ENCODE assay signal across 22 cellular contexts in the genomic region with DNA sequence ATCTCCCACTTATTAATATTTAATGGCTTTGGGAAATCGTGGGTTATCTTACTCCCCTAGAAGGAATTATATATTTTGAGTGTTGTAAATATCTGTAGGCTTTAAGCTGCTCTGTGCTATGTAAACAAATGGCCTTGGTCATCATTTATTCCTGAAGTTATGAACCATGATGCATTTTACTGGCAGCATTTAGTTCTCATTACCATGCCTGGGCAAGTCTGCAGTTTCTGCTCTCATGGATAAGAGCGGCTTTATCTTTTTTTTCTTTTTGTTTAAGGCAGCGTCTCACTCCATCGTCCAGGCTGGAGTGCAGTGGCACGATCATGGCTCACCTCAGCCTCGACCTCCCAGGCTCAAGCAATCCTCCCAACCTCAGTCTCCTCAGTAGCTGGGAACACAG.
A peak's percentile ranks its signal among the peaks of the same experiment; 100 is the strongest.
DNase-seq lines count a peak whose midpoint lies in the region; ATAC-seq, FAIRE-seq and TF ChIP-seq lines count a peak whose summit lies in the region.
"Had no signal": no experiment of that assay in that cellular context is flagged by ENCODE, and none has a peak within 500 bp of the region (broad histone marks: within the 10 kb centered on the region; RNA-seq: fewer than 3 reads in every experiment).

No MANE protein-coding gene starts in this region.

- CTCF ChIA-PET in mammary epithelial cell (lab: Charles Lee; ENCODE audit: low non-redundant PET), result no interaction called here

- in situ Hi-C loops in mammary epithelial cell (cut with MboI; ENCODE audit: low sequenced_read_pairs in 2 of 2), result no loop called here

- H3K4me1 ChIP-seq in mammary epithelial cell (ENCODE audit: insufficient read depth, low read length) (peaks cover 5% of the 10 kb centered on the region), breast epithelium (no peaks in the 10 kb centered on the region)
- H3K4me1 ChIP-seq: A549 had no signal

- WGBS in mammary epithelial cell (ENCODE audit: low coverage, missing lambda C conversion rate), result 65% methylated on average over 5 of the region's 6 CpGs

- no peak for TF ChIP-seq POLR2A in breast epithelium (IDR thresholded peaks at IDR 0.05)

- H3K4me3 ChIP-seq in mammary epithelial cell (replicated peaks in 1 of 3; ENCODE audit: insufficient read depth in 1 of 3, low read depth in 2 of 3, low read length in 3 of 3) (no peak overlapping the region), breast epithelium (no peak overlapping the region), bronchial epithelial cell (ENCODE audit: low read depth, low read length) (no peak overlapping the region), fibroblast of villous mesenchyme (ENCODE audit: low read depth, low read length) (no peak overlapping the region)
- H3K4me3 ChIP-seq: A549, GM12878, GM23338 had no signal

- no peak overlapping the region for H3K27ac ChIP-seq in mammary epithelial cell (ENCODE audit: insufficient read depth, low read depth, low read length)
- no peak overlapping the region for H3K27ac ChIP-seq in breast epithelium
- H3K27ac ChIP-seq: 22Rv1, A549, C4-2B, KMS-11 had no signal

- FAIRE-seq in bronchial epithelial cell (lab: Jason Lieb, UNC), result no peak
- FAIRE-seq: A549, GM12878, GM19239, H54 had no signal

- BruUV-seq in mammary epithelial cell (replicated peaks; lab: Mats Ljungman, UMichigan), result no TSS peak

- H3K9ac ChIP-seq in mammary epithelial cell (ENCODE audit: insufficient read depth, low read length), result no peak overlapping the region
- H3K9ac ChIP-seq: KMS-11 had no signal

- no peaks in the 10 kb centered on the region for H3K36me3 ChIP-seq in mammary epithelial cell (ENCODE audit: insufficient read depth, low read length)
- H3K36me3 ChIP-seq in breast epithelium, result no peaks in the 10 kb centered on the region
- H3K36me3 ChIP-seq in bronchial epithelial cell (ENCODE audit: control insufficient read depth, insufficient read depth, low read length), result no peaks in the 10 kb centered on the region

- no peak for TF ChIP-seq CTCF in mammary epithelial cell (conservative IDR thresholded peaks at IDR 0.05 in 1 of 2, IDR thresholded peaks at IDR 0.05 in 1 of 2; ENCODE audit: extremely low read depth in 1 of 2, insufficient read depth in 1 of 2, low read depth in 1 of 2, low read length in 2 of 2)
- no peak for TF ChIP-seq CTCF in breast epithelium (IDR thresholded peaks at IDR 0.05)
- TF ChIP-seq CTCF in bronchial epithelial cell (IDR thresholded peaks at IDR 0.05; ENCODE audit: insufficient read depth, low read length, severe bottlenecking), result no peak
- TF ChIP-seq CTCF in fibroblast of villous mesenchyme (IDR thresholded peaks at IDR 0.05; ENCODE audit: insufficient read depth, low read depth, low read length), result no peak
- TF ChIP-seq CTCF in GM20000 (IDR thresholded peaks at IDR 0.05; ENCODE audit: extremely low read depth, missing control alignments), result no peak

- intact Hi-C loops in mammary epithelial cell (cut with micrococcal nuclease), result no loop called here
- intact Hi-C loops in breast epithelium (cut with DNase I; ENCODE audit: low total_unique reads), result no loop called here

- H3K9me3 ChIP-seq in mammary epithelial cell (replicated peaks; ENCODE audit: insufficient read depth, low read length) (no peaks in the 10 kb centered on the region), breast epithelium (no peaks in the 10 kb centered on the region)
- H3K9me3 ChIP-seq: A549 had no signal

- H3K79me2 ChIP-seq in mammary epithelial cell (ENCODE audit: insufficient read depth, low read length), result no peaks in the 10 kb centered on the region

- H3K4me2 ChIP-seq in mammary epithelial cell (ENCODE audit: insufficient read depth, low read depth, low read length), result no peak overlapping the region
- H3K4me2 ChIP-seq: A549, GM23338, KMS-11 had no signal

- dilution Hi-C loops in mammary epithelial cell (cut with HindIII; ENCODE audit: low sequenced_read_pairs), result no loop called here

- ATAC-seq in GM18870 (IDR thresholded peaks at IDR 0.05; ENCODE audit: unreplicated experiment), result no peak
- ATAC-seq in HG03159 (IDR thresholded peaks at IDR 0.05; ENCODE audit: unreplicated experiment), result no peak
- ATAC-seq: A549, GM12878, GM23338, HCT116 had no signal

- DNase-seq in mammary epithelial cell, result peak; percentile 62
- no peak for DNase-seq in breast epithelium (ENCODE audit: low spot score in 2 of 2)
- peak; percentile 89 for DNase-seq in bronchial epithelial cell (ENCODE audit: low read depth)
- peak; percentile 50 for DNase-seq in fibroblast of villous mesenchyme (ENCODE audit: low read depth)
- no peak for DNase-seq in GM20000 (ENCODE audit: low spot score)
- DNase-seq: AML-193; CD4-positive, alpha-beta T cell; DMS153; DND-41; EL; HFFc6 had no signal

- H4K20me1 ChIP-seq in mammary epithelial cell (ENCODE audit: insufficient read depth, low read length), result no peaks in the 10 kb centered on the region

- H2AFZ ChIP-seq in mammary epithelial cell (ENCODE audit: low read depth, low read length), result peak overlapping the region; percentile 4

- H3K27me3 ChIP-seq in mammary epithelial cell (ENCODE audit: insufficient read depth, low read length), result no peaks in the 10 kb centered on the region
- H3K27me3 ChIP-seq in breast epithelium, result no peaks in the 10 kb centered on the region
- no peaks in the 10 kb centered on the region for H3K27me3 ChIP-seq in bronchial epithelial cell (ENCODE audit: control insufficient read depth, insufficient read depth, low read length)

Comparison
In these comparisons a context has a peak if more than half of its experiments do, and no peak if none do; other contexts are left out.
1. DNase-seq: peak in mammary epithelial cell (single experiment), bronchial epithelial cell (single experiment) and fibroblast of villous mesenchyme (single experiment); none in breast epithelium (0 of 2) and GM20000 (single experiment).